In the genomic region with DNA sequence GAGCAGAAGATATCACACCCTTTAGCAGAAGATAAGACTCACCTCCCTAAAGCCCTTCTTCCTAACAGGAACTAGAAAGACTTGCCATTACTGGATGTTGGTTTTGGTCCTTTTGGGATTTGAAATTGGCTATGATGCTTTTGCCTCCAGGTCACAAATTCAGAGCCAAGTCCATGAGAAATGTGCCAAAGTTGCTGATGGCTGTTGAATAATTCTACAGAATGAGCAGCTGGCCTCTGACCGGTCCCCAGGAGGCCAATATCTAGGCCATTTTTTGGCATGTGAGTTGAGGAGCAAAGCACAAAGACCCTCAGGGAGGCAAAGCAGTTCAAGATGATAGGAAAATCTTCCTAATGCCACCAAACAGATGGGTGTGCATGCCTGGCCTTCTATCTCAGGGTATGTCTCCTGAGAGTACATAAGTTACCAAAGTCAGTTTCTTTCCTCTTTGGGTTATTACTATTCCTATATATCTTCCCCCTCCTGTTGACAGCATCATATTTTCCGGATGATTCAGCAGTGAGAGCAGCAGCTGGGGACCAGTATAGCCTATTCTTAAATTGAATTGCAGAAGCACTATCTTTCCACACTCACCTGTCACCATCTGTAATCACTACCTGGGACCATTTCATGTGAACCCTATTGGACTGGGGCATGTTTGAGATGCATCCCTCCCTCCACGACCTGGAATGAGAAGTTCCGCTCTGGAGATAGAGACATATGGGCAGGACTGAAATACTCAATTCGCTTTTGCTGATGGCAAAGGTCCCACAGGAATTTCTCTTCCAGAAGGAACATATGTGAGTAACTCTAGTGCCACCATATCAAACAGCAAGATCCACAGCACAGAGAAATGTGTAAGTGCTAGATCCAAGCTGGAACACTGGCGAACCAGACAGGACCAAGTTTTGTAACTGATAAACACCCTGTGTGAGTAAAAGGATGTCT, we compare ENCODE assay signal across 19 cellular contexts. TPM values are rescaled to one million over a fixed set of nuclear protein-coding genes. Genes with fewer than 3 reads are reported as not detected.
A peak's percentile ranks its signal among the peaks of the same experiment; 100 is the strongest.
DNase-seq lines count a peak whose midpoint lies in the region; ATAC-seq, FAIRE-seq and TF ChIP-seq lines count a peak whose summit lies in the region.
"Had no signal": no experiment of that assay in that cellular context is flagged by ENCODE, and none has a peak within 500 bp of the region (broad histone marks: within the 10 kb centered on the region; RNA-seq: fewer than 3 reads in every experiment).

No MANE protein-coding gene starts in this region.

- peak; percentile 34 for DNase-seq in A172 (ENCODE audit: low spot score)
- peak; percentile 72 for DNase-seq in EL
- DNase-seq in RWPE2 (ENCODE audit: low spot score) = no peak
- peak; percentile 39 for DNase-seq in epithelial cell of esophagus (ENCODE audit: low read depth)
- DNase-seq in activated T-helper 2 cell treated with anti-CD3 and anti-CD28 coated beads, Interferon-gamma antibody, Interleukin-2, Interleukin-4, amounts not matched to agents 10 μg/mL and 5 μg/mL and 100 μg/mL, durations not matched to agents 14 hours and 24 hours and 36 hours (ENCODE audit: low spot score) = no peak
- DNase-seq in islet precursor cell = no peak
- no peak for DNase-seq in kidney
- DNase-seq: activated CD8-positive, alpha-beta T cell treated with anti-CD3 and anti-CD28 coated beads, Interleukin-2, amount 10 ng/mL, durations not matched to agents 7 days and 5 days; activated effector memory CD4-positive, alpha-beta T cell treated with Interleukin-2 at 50 U/mL for 16 hours; body of pancreas; NCI-H1048; NCI-H2227 treated with DMSO at 0.1 percent for 48 hours; sigmoid colon; stimulated activated naive CD4-positive, alpha-beta T cell had no signal

- H3K36me3 ChIP-seq in RWPE2 (ENCODE audit: low read depth) (peaks cover 12% of the 10 kb centered on the region), kidney (ENCODE audit: control insufficient read depth in 1 of 2, insufficient read depth in 2 of 2, low read length in 2 of 2) (no peaks in the 10 kb centered on the region)
- H3K36me3 ChIP-seq: sigmoid colon had no signal

- no peaks in the 10 kb centered on the region for H3K27me3 Mint-ChIP-seq in activated T-helper 2 cell treated with anti-CD3 and anti-CD28 coated beads, Interferon-gamma antibody, Interleukin-2, Interleukin-4, amounts not matched to agents 10 μg/mL and 5 μg/mL and 100 μg/mL, durations not matched to agents 14 hours and 24 hours and 36 hours (ENCODE audit: low read depth)
- H3K27me3 Mint-ChIP-seq: B cell had no signal

- ATAC-seq in RWPE2 (ENCODE audit: low read depth) (no peak), HG03520 (IDR thresholded peaks at IDR 0.05; ENCODE audit: unreplicated experiment) (no peak)
- ATAC-seq: activated CD8-positive, alpha-beta T cell treated with anti-CD3 and anti-CD28 coated beads, Interleukin-2, amount 10 ng/mL, durations not matched to agents 7 days and 5 days; body of pancreas had no signal

- no peaks in the 10 kb centered on the region for H3K27me3 ChIP-seq in RWPE2 (ENCODE audit: insufficient read depth, poor library complexity, severe bottlenecking)
- H3K27me3 ChIP-seq: body of pancreas, sigmoid colon had no signal

- TF ChIP-seq CTCF in RWPE2 (IDR thresholded peaks at IDR 0.05; ENCODE audit: poor library complexity, severe bottlenecking) (no peak), epithelial cell of esophagus (IDR thresholded peaks at IDR 0.05; ENCODE audit: insufficient read depth, low read depth, low read length, missing control alignments) (no peak), kidney (IDR thresholded peaks at IDR 0.05; ENCODE audit: borderline replicate concordance, extremely low read depth, insufficient read depth) (no peak)

- H3K4me1 ChIP-seq in RWPE2 (ENCODE audit: insufficient read depth, poor library complexity, severe bottlenecking) = peaks cover 31% of the 10 kb centered on the region
- H3K4me1 ChIP-seq in kidney (ENCODE audit: control insufficient read depth in 1 of 2, insufficient read depth in 1 of 2, low read depth in 1 of 2, low read length in 2 of 2) = no peaks in the 10 kb centered on the region

- no peaks in the 10 kb centered on the region for H3K4me1 Mint-ChIP-seq in activated T-helper 2 cell treated with anti-CD3 and anti-CD28 coated beads, Interferon-gamma antibody, Interleukin-2, Interleukin-4, amounts not matched to agents 10 μg/mL and 5 μg/mL and 100 μg/mL, durations not matched to agents 14 hours and 24 hours and 36 hours (ENCODE audit: low read depth)
- H3K4me1 Mint-ChIP-seq: B cell had no signal

- H3K27ac ChIP-seq in RWPE2 (ENCODE audit: poor library complexity, severe bottlenecking) (peak overlapping the region; percentile 79), kidney (ENCODE audit: low read depth in 2 of 2, low read length in 2 of 2) (no peak overlapping the region)
- H3K27ac ChIP-seq: body of pancreas, sigmoid colon, SK-N-MC had no signal

- no peak overlapping the region for H3K4me3 Mint-ChIP-seq in activated T-helper 2 cell treated with anti-CD3 and anti-CD28 coated beads, Interferon-gamma antibody, Interleukin-2, Interleukin-4, amounts not matched to agents 10 μg/mL and 5 μg/mL and 100 μg/mL, durations not matched to agents 14 hours and 24 hours and 36 hours (ENCODE audit: low read depth)
- H3K4me3 Mint-ChIP-seq: activated CD8-positive, alpha-beta T cell treated with anti-CD3 and anti-CD28 coated beads, Interleukin-2, amount 10 ng/mL, durations not matched to agents 7 days and 5 days; B cell; mesothelial cell of epicardium had no signal

- H3K4me3 ChIP-seq in RWPE2 (ENCODE audit: severe bottlenecking) (no peak overlapping the region), epithelial cell of esophagus (ENCODE audit: low read length) (no peak overlapping the region), kidney (ENCODE audit: low read length in 2 of 2) (no peak overlapping the region)
- H3K4me3 ChIP-seq: body of pancreas, sigmoid colon, SK-N-MC had no signal

- H3K27ac Mint-ChIP-seq in activated T-helper 2 cell treated with anti-CD3 and anti-CD28 coated beads, Interferon-gamma antibody, Interleukin-2, Interleukin-4, amounts not matched to agents 10 μg/mL and 5 μg/mL and 100 μg/mL, durations not matched to agents 14 hours and 24 hours and 36 hours = no peak overlapping the region
- H3K27ac Mint-ChIP-seq: activated CD8-positive, alpha-beta T cell treated with anti-CD3 and anti-CD28 coated beads, Interleukin-2, amount 10 ng/mL, durations not matched to agents 7 days and 5 days; B cell; mesothelial cell of epicardium had no signal

- no peaks in the 10 kb centered on the region for H3K9me3 Mint-ChIP-seq in activated T-helper 2 cell treated with anti-CD3 and anti-CD28 coated beads, Interferon-gamma antibody, Interleukin-2, Interleukin-4, amounts not matched to agents 10 μg/mL and 5 μg/mL and 100 μg/mL, durations not matched to agents 14 hours and 24 hours and 36 hours
- H3K9me3 Mint-ChIP-seq: mesothelial cell of epicardium had no signal

- intact Hi-C loops in activated T-helper 2 cell treated with anti-CD3 and anti-CD28 coated beads, Interferon-gamma antibody, Interleukin-2, Interleukin-4, amounts not matched to agents 10 μg/mL and 5 μg/mL and 100 μg/mL, durations not matched to agents 14 hours and 24 hours and 36 hours (cut with micrococcal nuclease) = no loop called here
- intact Hi-C loops in kidney (cut with DNase I) = no loop called here

- FAIRE-seq in kidney (lab: Jason Lieb, UNC) = no peak
- FAIRE-seq: islet of Langerhans had no signal

- peaks cover 61% of the 10 kb centered on the region for H3K36me3 Mint-ChIP-seq in activated T-helper 2 cell treated with anti-CD3 and anti-CD28 coated beads, Interferon-gamma antibody, Interleukin-2, Interleukin-4, amounts not matched to agents 10 μg/mL and 5 μg/mL and 100 μg/mL, durations not matched to agents 14 hours and 24 hours and 36 hours (ENCODE audit: low read depth)
- H3K36me3 Mint-ChIP-seq: mesothelial cell of epicardium had no signal

- H3K9ac ChIP-seq in kidney (ENCODE audit: low read length in 2 of 2) = no peak overlapping the region

- H3K9me3 ChIP-seq in RWPE2 (ENCODE audit: severe bottlenecking) = no peaks in the 10 kb centered on the region
- no peaks in the 10 kb centered on the region for H3K9me3 ChIP-seq in kidney (ENCODE audit: control insufficient read depth in 1 of 2, low read length in 2 of 2)
- H3K9me3 ChIP-seq: body of pancreas, sigmoid colon had no signal

RNA-seq across cellular contexts. Expression of a gene that starts 44.2 kb away (rescaled TPM):
- total RNA-seq in A172 (2014; rRNA removed; shearing (Covaris generic)) = 66.6 and 67.0 TPM in 2 replicates
- 44.0 and 49.2 TPM in 2 replicates for total RNA-seq in activated T-helper 2 cell treated with anti-CD3 and anti-CD28 coated beads, Interferon-gamma antibody, Interleukin-2, Interleukin-4, amounts not matched to agents 10 μg/mL and 5 μg/mL and 100 μg/mL, durations not matched to agents 14 hours and 24 hours and 36 hours
- 60.3 TPM for total RNA-seq in kidney
- polyA plus RNA-seq in kidney (ENCODE audit: insufficient read depth, low read depth, low replicate concordance) = 8.2 TPM

Comparison
In these comparisons a context has a peak if more than half of its experiments do, and no peak if none do; other contexts are left out.
1. DNase-seq: peak in A172 (single experiment), EL (single experiment) and epithelial cell of esophagus (single experiment); none in RWPE2 (single experiment), activated T-helper 2 cell treated with anti-CD3 and anti-CD28 coated beads, Interferon-gamma antibody, Interleukin-2, Interleukin-4, amounts not matched to agents 10 μg/mL and 5 μg/mL and 100 μg/mL, durations not matched to agents 14 hours and 24 hours and 36 hours (single experiment), islet precursor cell (single experiment) and kidney (single experiment).